Comparison of ENCODE assay signal across 11 cellular contexts in genomic region chr2:202158796-202159195, GRCh38.
A peak's percentile ranks its signal among the peaks of the same experiment; 100 is the strongest.
DNase-seq lines count a peak whose midpoint lies in the region; ATAC-seq and TF ChIP-seq lines count a peak whose summit lies in the region.
"Had no signal": no experiment of that assay in that cellular context is flagged by ENCODE, and none has a peak within 500 bp of the region (broad histone marks: within the 10 kb centered on the region; RNA-seq: fewer than 3 reads in every experiment).

No MANE protein-coding gene starts in this region.

- no peaks in the 10 kb centered on the region for H3K9me3 ChIP-seq in neural progenitor cell (ENCODE audit: low read depth)

- DNase-seq in G401 (ENCODE audit: low spot score) (peak; percentile 84), NB4 (ENCODE audit: low read depth) (peak; percentile 25), brain microvascular endothelial cell (no peak), neural progenitor cell (ENCODE audit: low spot score) (no peak), A172 (ENCODE audit: low spot score) (no peak), left colon (no peak)
- DNase-seq in activated CD4-positive, alpha-beta T cell treated with anti-CD3 and anti-CD28 coated beads for 48 hours: no peak
- DNase-seq: activated CD8-positive, alpha-beta memory T cell treated with anti-CD3 and anti-CD28 coated beads, Interleukin-2, amount 50 U/mL, for 48 hours; glutamatergic neuron; stimulated activated CD4-positive, alpha-beta T cell treated with anti-CD3 and anti-CD28 coated beads, Interleukin-2, amount 100 ng/mL, for 24 hours had no signal

- H3K27me3 ChIP-seq in brain microvascular endothelial cell (replicated peaks) (no peaks in the 10 kb centered on the region), neural progenitor cell (peaks cover 31% of the 10 kb centered on the region)

- no peak overlapping the region for H2AFZ ChIP-seq in neural progenitor cell (replicated peaks)

- H3K4me1 Mint-ChIP-seq in neural progenitor cell: peaks cover 27% of the 10 kb centered on the region

- no peak overlapping the region for H3K27ac ChIP-seq in brain microvascular endothelial cell
- H3K27ac ChIP-seq in neural progenitor cell: no peak overlapping the region

- intact Hi-C loops in left colon (cut with DNase I, micrococcal nuclease): no loop called here

- H3K36me3 ChIP-seq in brain microvascular endothelial cell (replicated peaks): no peaks in the 10 kb centered on the region
- no peaks in the 10 kb centered on the region for H3K36me3 ChIP-seq in neural progenitor cell

- H4K20me1 ChIP-seq in neural progenitor cell (ENCODE audit: low read depth): peaks cover 2% of the 10 kb centered on the region

- H3K4me2 ChIP-seq in neural progenitor cell: no peak overlapping the region

- H3K9ac ChIP-seq in neural progenitor cell: no peak overlapping the region

- peaks cover 14% of the 10 kb centered on the region for H3F3A ChIP-seq in neural progenitor cell (ENCODE audit: low read depth)

- in situ Hi-C loops in G401 (cut with HindIII; ENCODE audit: low sequenced_read_pairs): no loop called here
- in situ Hi-C loops in brain microvascular endothelial cell (cut with HindIII; ENCODE audit: low pct_ligation_motif_present, low sequenced_read_pairs): no loop called here

- TF ChIP-seq CTCF in NB4 (IDR thresholded peaks at IDR 0.05; ENCODE audit: low read depth, low read length) (peak; percentile 14), brain microvascular endothelial cell (IDR thresholded peaks at IDR 0.05; ENCODE audit: low read depth, low read length, missing control alignments) (peak; percentile 60), neural progenitor cell (IDR thresholded peaks at IDR 0.05) (peak; percentile 43)

- H3K4me3 Mint-ChIP-seq in neural progenitor cell: no peak overlapping the region

- no peak overlapping the region for H3K4me3 ChIP-seq in NB4 (ENCODE audit: low read depth, low read length)
- no peak overlapping the region for H3K4me3 ChIP-seq in brain microvascular endothelial cell (ENCODE audit: low read depth, low read length)
- no peak overlapping the region for H3K4me3 ChIP-seq in neural progenitor cell

- no peak for TF ChIP-seq POLR2A in NB4 (IDR thresholded peaks at IDR 0.05; ENCODE audit: extremely low read depth, insufficient read length)

- peaks cover 2% of the 10 kb centered on the region for H3K27me3 Mint-ChIP-seq in neural progenitor cell (ENCODE audit: insufficient read depth, low read depth)

- H3K9me3 Mint-ChIP-seq in neural progenitor cell: no peaks in the 10 kb centered on the region

- no peaks in the 10 kb centered on the region for H3K36me3 Mint-ChIP-seq in neural progenitor cell

- peaks cover 9% of the 10 kb centered on the region for H3K4me1 ChIP-seq in neural progenitor cell

- no peak for ATAC-seq in left colon
- no peak for ATAC-seq in GM21717 (IDR thresholded peaks at IDR 0.05; ENCODE audit: unreplicated experiment)

- H3K27ac Mint-ChIP-seq in neural progenitor cell: no peak overlapping the region

- no peaks in the 10 kb centered on the region for H3K79me2 ChIP-seq in neural progenitor cell (ENCODE audit: low read depth)

Comparison
In these comparisons a context has a peak if more than half of its experiments do, and no peak if none do; other contexts are left out.
1. DNase-seq: peak in G401 (single experiment) and NB4 (single experiment); none in brain microvascular endothelial cell (single experiment), neural progenitor cell (single experiment), activated CD4-positive, alpha-beta T cell treated with anti-CD3 and anti-CD28 coated beads for 48 hours (single experiment), A172 (single experiment) and left colon (0 of 2).
2. Peak in every context shown above with its lines, with median percentiles within 50 percentile points of each other: CTCF ChIP-seq.